In the genomic region with DNA sequence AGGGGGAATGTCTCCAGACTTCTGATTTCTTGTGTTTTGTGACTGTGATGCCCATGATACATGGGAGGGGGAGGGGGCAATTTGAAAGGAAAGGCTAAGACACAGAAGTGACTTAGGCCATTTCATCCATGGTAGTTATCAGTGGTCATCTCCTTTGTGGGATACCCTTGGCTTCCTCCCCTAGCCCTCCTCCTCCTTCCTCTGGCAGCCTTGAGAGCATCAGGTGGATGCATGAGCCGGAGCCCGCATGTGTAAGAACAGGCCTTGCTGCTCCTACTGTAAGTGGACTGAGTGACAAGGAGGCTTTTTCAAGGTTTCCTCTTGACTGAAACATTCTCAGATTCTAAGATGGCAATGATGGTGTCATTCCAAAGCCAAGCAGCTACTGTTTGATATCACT, we compare ENCODE assay signal across 8 cellular contexts. TPM values are rescaled to one million over a fixed set of nuclear protein-coding genes. Genes with fewer than 3 reads are reported as not detected.
A peak's percentile ranks its signal among the peaks of the same experiment; 100 is the strongest.
DNase-seq lines count a peak whose midpoint lies in the region; ATAC-seq and TF ChIP-seq lines count a peak whose summit lies in the region.

No MANE protein-coding gene starts in this region.

- no peaks in the 10 kb centered on the region for H3K9me3 Mint-ChIP-seq in activated T-cell treated with anti-CD3 and anti-CD28 coated beads, Interleukin-2, amount 50 U/mL, for 4 hours
- H3K9me3 Mint-ChIP-seq in activated B cell treated with CpG ODN at 0.5 μM for 24 hours = peaks cover 3% of the 10 kb centered on the region

- TF ChIP-seq CTCF in activated B cell treated with CpG ODN at 0.5 μM for 24 hours (IDR thresholded peaks at IDR 0.05) (no peak), thoracic aorta (IDR thresholded peaks at IDR 0.05) (no peak)

- H3K4me1 Mint-ChIP-seq in activated T-cell treated with anti-CD3 and anti-CD28 coated beads, Interleukin-2, amount 50 U/mL, for 4 hours (ENCODE audit: low read depth) = peaks cover 49% of the 10 kb centered on the region
- peaks cover 55% of the 10 kb centered on the region for H3K4me1 Mint-ChIP-seq in activated B cell treated with CpG ODN at 0.5 μM for 24 hours

- H3K4me3 ChIP-seq in iPS-20b (ENCODE audit: low read length) (peak overlapping the region; percentile 85), thoracic aorta (peak overlapping the region; percentile 84)

- peak overlapping the region; percentile 94 for H3K27ac Mint-ChIP-seq in activated B cell treated with CpG ODN at 0.5 μM for 24 hours

- H3K27me3 ChIP-seq in iPS-20b (ENCODE audit: insufficient read depth, low read length) (peaks cover 20% of the 10 kb centered on the region), thoracic aorta (replicated peaks; ENCODE audit: insufficient read depth) (no peaks in the 10 kb centered on the region)

- no peaks in the 10 kb centered on the region for H3K9me3 ChIP-seq in iPS-20b (ENCODE audit: insufficient read depth, low read depth, low read length)
- no peaks in the 10 kb centered on the region for H3K9me3 ChIP-seq in thoracic aorta

- no peaks in the 10 kb centered on the region for H3K4me1 ChIP-seq in iPS-20b (ENCODE audit: insufficient read depth, low read length)
- H3K4me1 ChIP-seq in thoracic aorta (ENCODE audit: control insufficient read depth in 1 of 2, low read depth in 2 of 2) = peaks cover 4 to 10% of the 10 kb centered on the region in 2 donors

- H3K4me3 Mint-ChIP-seq in activated T-cell treated with anti-CD3 and anti-CD28 coated beads, Interleukin-2, amount 50 U/mL, for 4 hours = peak overlapping the region; percentile 91
- peak overlapping the region; percentile 95 for H3K4me3 Mint-ChIP-seq in activated B cell treated with CpG ODN at 0.5 μM for 24 hours

- CTCF ChIA-PET in activated B cell treated with CpG ODN at 0.5 μM for 24 hours (lab: Charles Lee) = interaction anchor here (0.7 to 3.2 kb wide), 5 partner anchors 10 to 206 kb away, joined by 3 to 16 read pairs (median 8); no protein-coding TSS in a partner anchor

- no peaks in the 10 kb centered on the region for H3K27me3 Mint-ChIP-seq in activated T-cell treated with anti-CD3 and anti-CD28 coated beads, Interleukin-2, amount 50 U/mL, for 4 hours (ENCODE audit: low read depth)
- H3K27me3 Mint-ChIP-seq in activated B cell treated with CpG ODN at 0.5 μM for 24 hours = no peaks in the 10 kb centered on the region

- POLR2A ChIA-PET in activated B cell treated with CpG ODN at 0.5 μM for 24 hours (lab: Charles Lee) = interaction anchor here (0.6 to 26.2 kb wide), 11 partner anchors 10 to 417 kb away, joined by 3 to 911 read pairs (median 12); partner anchors contain the start of gene RNF182

- H3K36me3 Mint-ChIP-seq in activated T-cell treated with anti-CD3 and anti-CD28 coated beads, Interleukin-2, amount 50 U/mL, for 4 hours (ENCODE audit: insufficient read depth) = peaks cover 25% of the 10 kb centered on the region
- H3K36me3 Mint-ChIP-seq in activated B cell treated with CpG ODN at 0.5 μM for 24 hours (ENCODE audit: low read depth) = peaks cover 58% of the 10 kb centered on the region

- H3K36me3 ChIP-seq in iPS-20b (ENCODE audit: insufficient read depth, low read depth, low read length) (no peaks in the 10 kb centered on the region), thoracic aorta (no peaks in the 10 kb centered on the region)

- intact Hi-C loops in activated B cell treated with CpG ODN at 0.5 μM for 24 hours (cut with micrococcal nuclease) = no loop called here

- ATAC-seq in activated T-cell treated with anti-CD3 and anti-CD28 coated beads, Interleukin-2, amount 50 U/mL, for 4 hours = no peak
- ATAC-seq in activated B cell treated with CpG ODN at 0.5 μM for 24 hours (ENCODE audit: low read depth) = no peak
- no peak for ATAC-seq in thoracic aorta (ENCODE audit: insufficient number of reproducible peaks, low FRiP score, low read depth)

- H3K27ac ChIP-seq in iPS-20b (ENCODE audit: low read length) (no peak overlapping the region), thoracic aorta (no peak overlapping the region)

- DNase-seq in activated T-cell treated with anti-CD3 and anti-CD28 coated beads, Interleukin-2, amount 50 U/mL, for 4 hours = no peak
- DNase-seq in activated T-cell treated with anti-CD3 and anti-CD28 coated beads for 4 hours = no peak
- DNase-seq in activated B cell treated with CpG ODN at 0.5 μM for 24 hours = no peak
- no peak for DNase-seq in thoracic aorta (ENCODE audit: low spot score)
- no peak for DNase-seq in cerebellum (ENCODE audit: low spot score)
- no peak for DNase-seq in epidermal melanocyte (ENCODE audit: insufficient read length, low spot score)
- DNase-seq in activated CD4-positive, alpha-beta T cell treated with anti-CD3 and anti-CD28 coated beads for 1 hour = no peak

- no peak overlapping the region for H3K9ac ChIP-seq in iPS-20b (ENCODE audit: low read depth, low read length)

RNA-seq across cellular contexts. Expression of gene CD83, which starts 0.9 kb away (rescaled TPM):
- 10 to 100 TPM; 27.4 to 49.8 (median 27.5) TPM for total RNA-seq in activated T-cell treated with anti-CD3 and anti-CD28 coated beads, Interleukin-2, amount 50 U/mL, for 4 hours
- 483 and 492 TPM in 2 replicates for total RNA-seq in activated B cell treated with CpG ODN at 0.5 μM for 24 hours
- total RNA-seq in thoracic aorta = 1 to 10 TPM; 1.1 to 8.0 TPM
- total RNA-seq in cerebellum = 19.7 TPM
